In the genomic region with DNA sequence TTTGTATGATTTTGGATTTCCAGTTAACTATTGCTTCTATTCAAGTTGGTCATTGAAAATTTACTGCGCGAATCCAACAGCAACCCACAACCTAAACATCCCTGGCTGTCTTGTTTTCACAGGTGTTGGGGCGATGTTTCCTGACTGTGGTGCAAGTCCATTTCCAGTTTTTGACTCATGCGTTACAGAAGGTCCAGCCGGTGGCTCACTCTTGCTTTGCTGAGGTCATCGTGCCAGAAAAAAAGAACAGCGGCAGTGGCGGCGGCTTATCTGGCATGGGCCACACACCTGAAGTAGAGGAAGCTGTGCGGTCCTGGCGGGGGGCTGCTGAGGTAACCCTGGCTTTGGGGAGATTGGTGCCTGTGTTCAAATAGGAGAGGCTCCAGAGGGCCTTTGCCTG, we compare ENCODE assay signal across 13 cellular contexts. TPM values are rescaled to one million over a fixed set of nuclear protein-coding genes. Genes with fewer than 3 reads are reported as not detected.
DNase-seq lines count a peak whose midpoint lies in the region; ATAC-seq and TF ChIP-seq lines count a peak whose summit lies in the region.
"Had no signal": no experiment of that assay in that cellular context is flagged by ENCODE, and none has a peak within 500 bp of the region (broad histone marks: within the 10 kb centered on the region; RNA-seq: fewer than 3 reads in every experiment).

No MANE protein-coding gene starts in this region.

- H3K9me3 Mint-ChIP-seq in chondrocyte (ENCODE audit: low read depth), result no peaks in the 10 kb centered on the region
- H3K9me3 Mint-ChIP-seq in memory B cell, result no peaks in the 10 kb centered on the region
- H3K9me3 Mint-ChIP-seq in activated T-helper 1 cell treated with anti-CD3 and anti-CD28 coated beads, Interleukin-12 subunit alpha, Interleukin-12 subunit beta, Interleukin-2, Interleukin-4 antibody, amounts not matched to agents 30 ng/mL and 10 ng/mL and 1 ng/mL, durations not matched to agents 14 hours and 24 hours and 36 hours, result no peaks in the 10 kb centered on the region
- H3K9me3 Mint-ChIP-seq: T-cell had no signal

- H3K36me3 Mint-ChIP-seq in chondrocyte (ENCODE audit: low read depth), result peaks cover 12% of the 10 kb centered on the region
- peaks cover 13% of the 10 kb centered on the region for H3K36me3 Mint-ChIP-seq in memory B cell
- H3K36me3 Mint-ChIP-seq in activated T-helper 1 cell treated with anti-CD3 and anti-CD28 coated beads, Interleukin-12 subunit alpha, Interleukin-12 subunit beta, Interleukin-2, Interleukin-4 antibody, amounts not matched to agents 30 ng/mL and 10 ng/mL and 1 ng/mL, durations not matched to agents 14 hours and 24 hours and 36 hours (ENCODE audit: low read depth), result peaks cover 12% of the 10 kb centered on the region

- H3K27ac Mint-ChIP-seq in chondrocyte (ENCODE audit: unreplicated experiment) (peak overlapping the region; percentile 85), memory B cell (peak overlapping the region; percentile 14)
- no peak overlapping the region for H3K27ac Mint-ChIP-seq in activated T-helper 1 cell treated with anti-CD3 and anti-CD28 coated beads, Interleukin-12 subunit alpha, Interleukin-12 subunit beta, Interleukin-2, Interleukin-4 antibody, amounts not matched to agents 30 ng/mL and 10 ng/mL and 1 ng/mL, durations not matched to agents 14 hours and 24 hours and 36 hours
- H3K27ac Mint-ChIP-seq: CD14-positive monocyte had no signal

- intact Hi-C loops in activated T-helper 1 cell treated with anti-CD3 and anti-CD28 coated beads, Interleukin-12 subunit alpha, Interleukin-12 subunit beta, Interleukin-2, Interleukin-4 antibody, amounts not matched to agents 30 ng/mL and 10 ng/mL and 1 ng/mL, durations not matched to agents 14 hours and 24 hours and 36 hours (cut with micrococcal nuclease), result no loop called here

- H3K4me1 Mint-ChIP-seq in chondrocyte (ENCODE audit: low read depth) (peaks cover 45% of the 10 kb centered on the region), memory B cell (peaks cover 34% of the 10 kb centered on the region)
- H3K4me1 Mint-ChIP-seq in activated T-helper 1 cell treated with anti-CD3 and anti-CD28 coated beads, Interleukin-12 subunit alpha, Interleukin-12 subunit beta, Interleukin-2, Interleukin-4 antibody, amounts not matched to agents 30 ng/mL and 10 ng/mL and 1 ng/mL, durations not matched to agents 14 hours and 24 hours and 36 hours (ENCODE audit: low read depth), result peaks cover 17% of the 10 kb centered on the region

- H3K27ac ChIP-seq in VCaP (peak overlapping the region; percentile 61), temporal lobe (ENCODE audit: low read depth, low read length) (peak overlapping the region; percentile 41)
- H3K27ac ChIP-seq: right lobe of liver had no signal

- H3K4me3 Mint-ChIP-seq in chondrocyte (ENCODE audit: unreplicated experiment), result no peak overlapping the region
- H3K4me3 Mint-ChIP-seq in memory B cell, result no peak overlapping the region
- no peak overlapping the region for H3K4me3 Mint-ChIP-seq in activated T-helper 1 cell treated with anti-CD3 and anti-CD28 coated beads, Interleukin-12 subunit alpha, Interleukin-12 subunit beta, Interleukin-2, Interleukin-4 antibody, amounts not matched to agents 30 ng/mL and 10 ng/mL and 1 ng/mL, durations not matched to agents 14 hours and 24 hours and 36 hours
- H3K4me3 Mint-ChIP-seq: CD14-positive monocyte, T-cell had no signal

- no peak for ATAC-seq in memory B cell (ENCODE audit: low read depth)
- ATAC-seq in GM19452 (IDR thresholded peaks at IDR 0.05; ENCODE audit: unreplicated experiment), result no peak
- ATAC-seq: right lobe of liver, T-cell had no signal

- no peak for TF ChIP-seq CTCF in VCaP (conservative IDR thresholded peaks at IDR 0.05)
- TF ChIP-seq CTCF in chondrocyte (IDR thresholded peaks at IDR 0.05), result no peak

- DNase-seq in chondrocyte (ENCODE audit: low spot score) (no peak), memory B cell (ENCODE audit: low spot score in 2 of 2) (no peak)
- DNase-seq in activated T-helper 1 cell treated with anti-CD3 and anti-CD28 coated beads, Interleukin-12 subunit alpha, Interleukin-12 subunit beta, Interleukin-2, Interleukin-4 antibody, amounts not matched to agents 30 ng/mL and 10 ng/mL and 1 ng/mL, durations not matched to agents 14 hours and 24 hours and 36 hours (ENCODE audit: low spot score), result no peak
- no peak for DNase-seq in NK-92 treated with Interleukin-12 subunit alpha and Interleukin-12 subunit beta, amount 100 ng/mL, for 24 hours (lab: John Stamatoyannopoulos, UW)
- DNase-seq: activated CD4-positive, alpha-beta T cell treated with anti-CD3 and anti-CD28 coated beads, Interleukin-2, amount 50 U/mL, for 48 hours; GF-D8; NCI-H2227 treated with DMSO at 0.1 percent for 48 hours; right lobe of liver; T-cell had no signal

- H3K27me3 Mint-ChIP-seq in chondrocyte (ENCODE audit: low read depth) (no peaks in the 10 kb centered on the region), memory B cell (no peaks in the 10 kb centered on the region)
- no peaks in the 10 kb centered on the region for H3K27me3 Mint-ChIP-seq in activated T-helper 1 cell treated with anti-CD3 and anti-CD28 coated beads, Interleukin-12 subunit alpha, Interleukin-12 subunit beta, Interleukin-2, Interleukin-4 antibody, amounts not matched to agents 30 ng/mL and 10 ng/mL and 1 ng/mL, durations not matched to agents 14 hours and 24 hours and 36 hours (ENCODE audit: insufficient read depth)
- H3K27me3 Mint-ChIP-seq: T-cell had no signal

RNA-seq across cellular contexts. Expression of gene GPI, which starts 45.2 kb away (rescaled TPM):
- total RNA-seq in chondrocyte (209 to 228 TPM (median 221 TPM) in 3 replicates), temporal lobe (105 TPM)
- 502 and 509 TPM in 2 replicates for total RNA-seq in activated T-helper 1 cell treated with anti-CD3 and anti-CD28 coated beads, Interleukin-12 subunit alpha, Interleukin-12 subunit beta, Interleukin-2, Interleukin-4 antibody, amounts not matched to agents 30 ng/mL and 10 ng/mL and 1 ng/mL, durations not matched to agents 14 hours and 24 hours and 36 hours
